Comparison of ENCODE assay signal across 30 cellular contexts in the genomic region with DNA sequence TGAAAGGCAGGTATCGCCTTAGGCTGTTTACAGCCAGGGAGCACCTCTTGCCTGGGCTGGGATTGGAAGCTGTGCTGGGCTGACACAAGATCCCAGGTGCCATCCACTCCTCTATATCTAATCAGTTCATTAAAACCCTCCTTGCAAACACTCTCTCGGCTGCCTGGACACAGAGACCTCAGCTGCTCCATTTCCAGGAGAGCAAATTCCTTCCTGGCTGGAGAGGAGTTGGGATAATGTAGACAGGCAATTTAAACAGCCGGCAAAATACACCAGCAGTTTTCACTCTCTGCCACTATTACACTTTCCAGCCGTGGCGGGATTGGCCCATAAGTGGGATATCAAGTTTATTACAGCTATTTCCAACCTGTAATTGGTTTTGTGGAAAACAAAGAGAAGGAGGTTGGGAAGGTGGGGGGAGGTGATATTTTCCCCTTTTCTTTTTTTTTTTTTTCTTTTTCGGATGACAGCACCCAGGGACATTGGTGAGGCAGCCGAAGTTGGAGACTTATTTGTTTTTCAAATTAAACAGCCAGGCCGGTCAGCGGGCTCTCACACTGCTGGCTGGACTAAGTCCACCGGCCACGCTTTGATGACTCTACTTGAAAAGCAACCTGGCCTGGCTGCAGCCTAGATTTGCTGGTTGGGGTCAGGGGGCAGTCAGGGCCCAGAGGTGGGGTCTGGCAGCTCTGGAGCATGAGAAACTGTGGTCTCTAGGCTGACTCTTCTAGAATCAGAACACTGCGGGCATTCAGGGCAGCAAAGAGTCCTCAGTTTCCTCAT.
A peak's percentile ranks its signal among the peaks of the same experiment; 100 is the strongest.
DNase-seq lines count a peak whose midpoint lies in the region; ATAC-seq, FAIRE-seq and TF ChIP-seq lines count a peak whose summit lies in the region.
"Had no signal": no experiment of that assay in that cellular context is flagged by ENCODE, and none has a peak within 500 bp of the region (broad histone marks: within the 10 kb centered on the region; RNA-seq: fewer than 3 reads in every experiment).

No MANE protein-coding gene starts in this region.

- no peaks in the 10 kb centered on the region; the same call in 1 of the 2 replicates for H3K23me2 ChIP-seq in H1 (ENCODE audit: low read depth, low read length)

- H4K8ac ChIP-seq in H1 (ENCODE audit: extremely low read depth, insufficient read depth, low read length): no peak overlapping the region

- H3K4me3 Mint-ChIP-seq in progenitor cell of endocrine pancreas (ENCODE audit: low read depth): no peak overlapping the region
- H3K4me3 Mint-ChIP-seq: activated CD8-positive, alpha-beta T cell treated with anti-CD3 and anti-CD28 coated beads, Interleukin-2, amount 10 ng/mL, durations not matched to agents 7 days and 5 days; activated naive CD8-positive, alpha-beta T cell; CD8-positive, alpha-beta T cell; dendritic cell treated with granulocyte-macrophage colony-stimulating factor and Interleukin-4, amounts not matched to agents 40 ng/mL and 50 ng/mL, for 4 days; immature natural killer cell; stimulated activated naive CD8-positive, alpha-beta T cell treated with anti-CD3 and anti-CD28 coated beads, Interleukin-15, amount 100 ng/mL, for 72 hours; T-helper 1 cell treated with Interleukin-12 subunit alpha and Interleukin-12 subunit beta and Interleukin-4 antibody, amounts not matched to agents 30 μg/mL and 1 μg/mL, for 36 hours had no signal

- H3K27me3 ChIP-seq in H1 (replicated peaks in 1 of 4; ENCODE audit: control insufficient read depth in 3 of 4, extremely low read depth in 1 of 4, insufficient read depth in 3 of 4, low read length in 3 of 4) (no peaks in the 10 kb centered on the region), upper lobe of left lung (peaks cover 0 to 5% (median 0%) of the 10 kb centered on the region in 4 donors), lower lobe of right lung (ENCODE audit: low read depth) (peaks cover 15% of the 10 kb centered on the region)

- peak overlapping the region; percentile 78; the same call in 1 of the 2 replicates for H2BK12ac ChIP-seq in H1 (ENCODE audit: low read depth, low read length)

- H3K36me3 ChIP-seq in H1 (ENCODE audit: control insufficient read depth in 2 of 4, insufficient read depth in 4 of 4, low read length in 3 of 4) (no peaks in the 10 kb centered on the region), upper lobe of left lung (no peaks in the 10 kb centered on the region), lower lobe of right lung (no peaks in the 10 kb centered on the region)
- H3K36me3 ChIP-seq: esophagus squamous epithelium, left ventricle myocardium inferior had no signal

- intact Hi-C loops in lower lobe of right lung (cut with DNase I): no loop called here

- no peak overlapping the region for H3K4ac ChIP-seq in H1 (replicated peaks; ENCODE audit: insufficient read length, low read depth, low read length)

- 0 out of 2 replicates have a peak overlapping the region, but pooled peaks have one; percentile 87 for H2AK5ac ChIP-seq in H1 (ENCODE audit: low read depth, low read length)

- H3K4me1 ChIP-seq in H1 (replicated peaks in 1 of 4; ENCODE audit: control insufficient read depth in 3 of 4, insufficient read depth in 4 of 4, low read length in 3 of 4): peaks cover 8 to 31% (median 16%) of the 10 kb centered on the region in 4 experiments
- no peaks in the 10 kb centered on the region for H3K4me1 ChIP-seq in upper lobe of left lung
- H3K4me1 ChIP-seq in lower lobe of right lung: no peaks in the 10 kb centered on the region
- H3K4me1 ChIP-seq: A549, esophagus squamous epithelium, left ventricle myocardium inferior had no signal

- H3K27me3 Mint-ChIP-seq in progenitor cell of endocrine pancreas: peaks cover 12% of the 10 kb centered on the region

- peak overlapping the region; percentile 42 for H4K91ac ChIP-seq in H1 (replicated peaks; ENCODE audit: insufficient read length, low read length)

- no peak for TF ChIP-seq EP300 in H1 (IDR thresholded peaks at IDR 0.05; ENCODE audit: borderline replicate concordance in 1 of 2, low read depth in 2 of 2, low read length in 2 of 2)
- no peak for TF ChIP-seq EP300 in upper lobe of left lung (IDR thresholded peaks at IDR 0.05)

- no peak overlapping the region for H4K5ac ChIP-seq in H1 (ENCODE audit: insufficient read length, low read depth, low read length)

- ATAC-seq in upper lobe of left lung (ENCODE audit: low FRiP score in 2 of 2) (no peak), lower lobe of right lung (no peak)
- ATAC-seq: A549; activated CD8-positive, alpha-beta T cell treated with anti-CD3 and anti-CD28 coated beads, Interleukin-2, amount 10 ng/mL, durations not matched to agents 7 days and 5 days; CD8-positive, alpha-beta T cell; stimulated activated naive CD8-positive, alpha-beta T cell treated with anti-CD3 and anti-CD28 coated beads, Interleukin-15, amount 100 ng/mL, for 72 hours had no signal

- H3K4me1 Mint-ChIP-seq in progenitor cell of endocrine pancreas (ENCODE audit: low read depth): peaks cover 7% of the 10 kb centered on the region
- H3K4me1 Mint-ChIP-seq: immature natural killer cell; stimulated activated naive CD8-positive, alpha-beta T cell treated with anti-CD3 and anti-CD28 coated beads, Interleukin-15, amount 100 ng/mL, for 72 hours had no signal

- no peaks in the 10 kb centered on the region for H3K9me3 ChIP-seq in H1 (ENCODE audit: insufficient read depth in 2 of 2, low read depth in 1 of 2, low read length in 1 of 2)
- H3K9me3 ChIP-seq in upper lobe of left lung: no peaks in the 10 kb centered on the region
- H3K9me3 ChIP-seq in lower lobe of right lung: no peaks in the 10 kb centered on the region
- H3K9me3 ChIP-seq: A549, esophagus squamous epithelium, left ventricle myocardium inferior, SK-N-SH had no signal

- peak overlapping the region; percentile 40; the same call in 1 of the 2 replicates for H2BK20ac ChIP-seq in H1 (ENCODE audit: low read length)

- no peaks in the 10 kb centered on the region for H3K79me2 ChIP-seq in H1 (ENCODE audit: control insufficient read depth in 1 of 2, insufficient read depth in 2 of 2, low read length in 2 of 2)

- H3K56ac ChIP-seq in H1 (replicated peaks; ENCODE audit: insufficient read length, low read depth, low read length): no peak overlapping the region

- H3K18ac ChIP-seq in H1 (ENCODE audit: extremely low read depth, low read length): peak overlapping the region; percentile 10; the same call in 1 of the 2 replicates

- no peak overlapping the region for H3K23ac ChIP-seq in H1 (ENCODE audit: insufficient read length)

- H3K9ac ChIP-seq in H1 (replicated peaks in 1 of 4; ENCODE audit: extremely low read depth in 1 of 4, low read depth in 3 of 4, low read length in 3 of 4): no peak overlapping the region; a peak in 1 of 7 replicates
- H3K9ac ChIP-seq: SK-N-SH had no signal

- no peak for TF ChIP-seq RAD21 in H1 (IDR thresholded peaks at IDR 0.05 in 1 of 2, conservative IDR thresholded peaks at IDR 0.05 in 1 of 2; ENCODE audit: low read depth in 2 of 2, low read length in 2 of 2)

- H3K14ac ChIP-seq in H1 (ENCODE audit: insufficient read length): no peak overlapping the region

- no peak for FAIRE-seq in H1 (lab: Jason Lieb, UNC)
- FAIRE-seq: A549, astrocyte, endometrium, H54 had no signal

- 85% methylated on average over 11 of the region's 12 CpGs; no CpG with 5 or more reads in 1 of the 2 experiments for WGBS in H1 (ENCODE audit: extremely low coverage in 1 of 2, insufficient coverage in 1 of 2, insufficient read length in 1 of 2, insufficient replicate concordance in 2 of 2, low coverage in 1 of 2, low lambda C conversion rate in 2 of 2, missing lambda C conversion rate in 1 of 2), 2 experiments
- 35 to 59% methylated on average over 11 to 12 of the region's 12 CpGs for WGBS in upper lobe of left lung, 2 donors

- H3K4me2 ChIP-seq in H1 (ENCODE audit: insufficient read depth in 1 of 2, low read depth in 2 of 2, low read length in 2 of 2): no peak overlapping the region
- H3K4me2 ChIP-seq: A549, SK-N-SH had no signal

- no peak overlapping the region for H2AFZ ChIP-seq in H1 (ENCODE audit: low read length)

- H4K20me1 ChIP-seq in H1 (replicated peaks in 1 of 2; ENCODE audit: control insufficient read depth in 1 of 2, insufficient read depth in 2 of 2, low read length in 2 of 2): no peaks in the 10 kb centered on the region

- H3K27ac Mint-ChIP-seq in progenitor cell of endocrine pancreas: peak overlapping the region; percentile 73
- H3K27ac Mint-ChIP-seq: activated CD8-positive, alpha-beta T cell treated with anti-CD3 and anti-CD28 coated beads, Interleukin-2, amount 10 ng/mL, durations not matched to agents 7 days and 5 days; activated naive CD8-positive, alpha-beta T cell; CD8-positive, alpha-beta T cell; dendritic cell treated with granulocyte-macrophage colony-stimulating factor and Interleukin-4, amounts not matched to agents 40 ng/mL and 50 ng/mL, for 4 days; immature natural killer cell; stimulated activated naive CD8-positive, alpha-beta T cell treated with anti-CD3 and anti-CD28 coated beads, Interleukin-15, amount 100 ng/mL, for 72 hours; T-helper 1 cell treated with Interleukin-12 subunit alpha and Interleukin-12 subunit beta and Interleukin-4 antibody, amounts not matched to agents 30 μg/mL and 1 μg/mL, for 36 hours had no signal

- H3K27ac ChIP-seq in H1 (ENCODE audit: low read depth, low read length): no peak overlapping the region
- no peak overlapping the region for H3K27ac ChIP-seq in upper lobe of left lung
- H3K27ac ChIP-seq in lower lobe of right lung: no peak overlapping the region
- H3K27ac ChIP-seq: A549, esophagus squamous epithelium, left ventricle myocardium inferior, skin epidermis had no signal

- H2BK5ac ChIP-seq in H1 (ENCODE audit: low read depth, low read length): peak overlapping the region; percentile 67; the same call in 1 of the 2 replicates

- peak; percentile 17 for DNase-seq in NCI-H748 (lab: John Stamatoyannopoulos, UW; ENCODE audit: unreplicated experiment)
- DNase-seq in NCI-H748 treated with DMSO at 0.1 percent for 48 hours (lab: John Stamatoyannopoulos, UW): no peak
- DNase-seq in NCI-H2171 treated with DMSO at 0.1 percent for 48 hours (lab: John Stamatoyannopoulos, UW): peak; percentile 56
- no peak for DNase-seq in H1 (ENCODE audit: low read depth in 1 of 2, low spot score in 2 of 2)
- DNase-seq in progenitor cell of endocrine pancreas (ENCODE audit: low spot score, unreplicated experiment): no peak
- no peak for DNase-seq in upper lobe of left lung
- DNase-seq in MV-4-11 (lab: John Stamatoyannopoulos, UW): no peak
- no peak for DNase-seq in lower lobe of right lung
- DNase-seq: activated CD8-positive, alpha-beta T cell treated with anti-CD3 and anti-CD28 coated beads, Interleukin-2, amount 10 ng/mL, durations not matched to agents 7 days and 5 days; activated effector memory CD4-positive, alpha-beta T cell treated with Interleukin-2 at 50 U/mL for 16 hours; AML-193; CD8-positive, alpha-beta T cell; central memory CD4-positive, alpha-beta T cell; esophagus squamous epithelium; foreskin melanocyte; hippocampal formation; immature natural killer cell; left ventricle myocardium inferior; NCI-H2081 treated with DMSO at 0.1 percent for 48 hours; NCI-H82; SK-N-SH; stimulated activated naive CD8-positive, alpha-beta T cell treated with anti-CD3 and anti-CD28 coated beads, Interleukin-15, amount 100 ng/mL, for 72 hours had no signal

- TF ChIP-seq POLR2A in H1 (IDR thresholded peaks at IDR 0.05; ENCODE audit: control extremely low read depth in 1 of 2, low read depth in 2 of 2, low read length in 2 of 2) (no peak), upper lobe of left lung (IDR thresholded peaks at IDR 0.05) (no peak)

- H3K36me3 Mint-ChIP-seq in progenitor cell of endocrine pancreas (ENCODE audit: insufficient read depth): no peaks in the 10 kb centered on the region
- H3K36me3 Mint-ChIP-seq: activated naive CD8-positive, alpha-beta T cell; CD8-positive, alpha-beta T cell; immature natural killer cell had no signal

- CTCF ChIA-PET in H1 (lab: Charles Lee; ENCODE audit: partially characterized antibody): interaction anchor here (1.0 to 2.2 kb wide), 5 partner anchors 15 to 290 kb away, joined by 3 to 13 read pairs (median 3); no protein-coding TSS in a partner anchor

- H3K79me1 ChIP-seq in H1 (ENCODE audit: low read depth, low read length): no peaks in the 10 kb centered on the region

- peak overlapping the region; percentile 3 for H2BK120ac ChIP-seq in H1 (replicated peaks; ENCODE audit: low read depth, low read length)

- H3K4me3 ChIP-seq in H1 (ENCODE audit: extremely low read depth in 1 of 4, insufficient read depth in 2 of 4, low read depth in 3 of 4, low read length in 4 of 4) (no peak overlapping the region), upper lobe of left lung (no peak overlapping the region), lower lobe of right lung (no peak overlapping the region)
- H3K4me3 ChIP-seq: A549, esophagus squamous epithelium, left ventricle myocardium inferior, skin epidermis had no signal

- POLR2A ChIA-PET in H1 (lab: Charles Lee; ENCODE audit: partially characterized antibody): interaction anchor here (1.6 to 1.8 kb wide), 2 partner anchors 9 to 16 kb away, joined by 4 read pairs; no protein-coding TSS in a partner anchor

- no peak for TF ChIP-seq CTCF in H1 (IDR thresholded peaks at IDR 0.05; ENCODE audit: control extremely low read depth in 1 of 3, insufficient read depth in 1 of 3, low read depth in 1 of 3, low read length in 3 of 3)
- no peak for TF ChIP-seq CTCF in progenitor cell of endocrine pancreas (IDR thresholded peaks at IDR 0.05; ENCODE audit: unreplicated experiment)
- TF ChIP-seq CTCF in upper lobe of left lung (IDR thresholded peaks at IDR 0.05): no peak
- no peak for TF ChIP-seq CTCF in lower lobe of right lung (IDR thresholded peaks at IDR 0.05)

- peak overlapping the region; percentile 36; the same call in 1 of the 2 replicates for H2BK15ac ChIP-seq in H1 (ENCODE audit: low read length)

- no peaks in the 10 kb centered on the region for H3K9me3 Mint-ChIP-seq in progenitor cell of endocrine pancreas (ENCODE audit: low read depth)
- H3K9me3 Mint-ChIP-seq: CD8-positive, alpha-beta T cell; dendritic cell treated with granulocyte-macrophage colony-stimulating factor and Interleukin-4, amounts not matched to agents 40 ng/mL and 50 ng/mL, for 4 days; immature natural killer cell; stimulated activated naive CD8-positive, alpha-beta T cell treated with anti-CD3 and anti-CD28 coated beads, Interleukin-15, amount 100 ng/mL, for 72 hours; T-helper 1 cell treated with Interleukin-12 subunit alpha and Interleukin-12 subunit beta and Interleukin-4 antibody, amounts not matched to agents 30 μg/mL and 1 μg/mL, for 36 hours had no signal

Comparison
In these comparisons a context has a peak if more than half of its experiments do, and no peak if none do; other contexts are left out.
1. DNase-seq: peak in NCI-H748 (single experiment) and NCI-H2171 treated with DMSO at 0.1 percent for 48 hours (single experiment); none in NCI-H748 treated with DMSO at 0.1 percent for 48 hours (single experiment), H1 (0 of 2), progenitor cell of endocrine pancreas (single experiment), upper lobe of left lung (0 of 2), MV-4-11 (single experiment) and lower lobe of right lung (single experiment).